26 cellular contexts compared by ENCODE assay signal in genomic region chr5:163563112-163563511, GRCh38.
"Had no signal": no experiment of that assay in that cellular context is flagged by ENCODE, and none has a peak within 500 bp of the region (broad histone marks: within the 10 kb centered on the region; RNA-seq: fewer than 3 reads in every experiment).

No MANE protein-coding gene starts in this region.

- H3K9me3 ChIP-seq: ascending aorta, mucosa of descending colon, pancreas, prostate gland, tibial artery had no signal

- H3K27ac ChIP-seq: ascending aorta, cardiac muscle cell, coronary artery, pancreas, prostate gland, tibial artery, WERI-Rb-1 had no signal

- H3K4me1 ChIP-seq: prostate gland had no signal

- H3K27me3 ChIP-seq: ascending aorta, pancreas had no signal

- H3K36me3 ChIP-seq: ascending aorta, cardiac muscle cell, pancreas, prostate gland, tibial artery, WERI-Rb-1 had no signal

- DNase-seq: activated CD4-positive, alpha-beta memory T cell treated with anti-CD3 and anti-CD28 coated beads for 36 hours; activated CD8-positive, alpha-beta memory T cell treated with anti-CD3 and anti-CD28 coated beads, Interleukin-2, amount 50 U/mL, for 4 hours; activated gamma-delta T cell; activated naive CD4-positive, alpha-beta T cell treated with anti-CD3 and anti-CD28 coated beads, Interleukin-2, amount 10 ng/mL, durations not matched to agents 7 days and 5 days; activated naive CD8-positive, alpha-beta T cell treated with anti-CD3 and anti-CD28 coated beads, Interleukin-2, amount 10 ng/mL, durations not matched to agents 7 days and 5 days; activated T-cell treated with anti-CD3 and anti-CD28 coated beads, Interleukin-2, amount 50 U/mL, for 1 hour; effector memory CD8-positive, alpha-beta T cell; head of caudate nucleus; hippocampal formation; immature natural killer cell; kidney; mucosa of descending colon; pancreas; retina; stimulated activated CD4-positive, alpha-beta T cell treated with anti-CD3 and anti-CD28 coated beads, Interleukin-1b, Interleukin-23, amount 100 ng/mL, for 48 hours; stimulated activated CD4-positive, alpha-beta T cell treated with anti-CD3 and anti-CD28 coated beads, Interleukin-4, amount 100 ng/mL, for 4 hours; stimulated activated CD8-positive, alpha-beta memory T cell treated with anti-CD3 and anti-CD28 coated beads, Interleukin-4, amount 100 ng/mL, for 48 hours; stimulated activated naive CD8-positive, alpha-beta T cell treated with anti-CD3 and anti-CD28 coated beads, Interleukin-15, amount 100 ng/mL, for 72 hours; tibial artery; WERI-Rb-1 had no signal

- H3K4me3 ChIP-seq: ascending aorta, cardiac muscle cell, coronary artery, lung, mucosa of descending colon, pancreas, prostate gland, smooth muscle cell, tibial artery had no signal
